Comparison of ENCODE assay signal across 1 cellular context in genomic region chr19:38224014-38224862, GRCh38.
TF ChIP-seq lines count a peak whose summit lies in the region.

Gene DPF1, minus strand, starts transcription at chr19:38224222. Its CDS starts 80 bp downstream, at chr19:38224142.

TF ChIP-seq in H1, 55 proteins besides CTCF, POLR2A, EP300 and RAD21:
- TF ChIP-seq, protein P1, sequence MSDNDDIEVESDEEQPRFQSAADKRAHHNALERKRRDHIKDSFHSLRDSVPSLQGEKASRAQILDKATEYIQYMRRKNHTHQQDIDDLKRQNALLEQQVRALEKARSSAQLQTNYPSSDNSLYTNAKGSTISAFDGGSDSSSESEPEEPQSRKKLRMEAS (IDR thresholded peaks at IDR 0.05), result peak; percentile 37; the same call in 1 of the 2 replicates
- peak; percentile 51 for TF ChIP-seq KDM4A (IDR thresholded peaks at IDR 0.05; ENCODE audit: low read depth, low read length, severe bottlenecking)
- TF ChIP-seq SIX5 (IDR thresholded peaks at IDR 0.05; ENCODE audit: low read depth, low read length), result peak; percentile 64; the same call in 1 of the 2 replicates
- TF ChIP-seq YY1 (IDR thresholded peaks at IDR 0.05; ENCODE audit: low read depth, low read length), result peak; percentile 85
- TF ChIP-seq TBP (IDR thresholded peaks at IDR 0.05; ENCODE audit: low read depth, low read length), result peak; percentile 13; the same call in 1 of the 2 replicates
- TF ChIP-seq SAP30 (IDR thresholded peaks at IDR 0.05; ENCODE audit: insufficient read depth, insufficient replicate concordance, low read length), result no peak
- no peak for TF ChIP-seq POLR2AphosphoS5 (IDR thresholded peaks at IDR 0.05; ENCODE audit: low read depth, low read length)
- TF ChIP-seq, protein P2, sequence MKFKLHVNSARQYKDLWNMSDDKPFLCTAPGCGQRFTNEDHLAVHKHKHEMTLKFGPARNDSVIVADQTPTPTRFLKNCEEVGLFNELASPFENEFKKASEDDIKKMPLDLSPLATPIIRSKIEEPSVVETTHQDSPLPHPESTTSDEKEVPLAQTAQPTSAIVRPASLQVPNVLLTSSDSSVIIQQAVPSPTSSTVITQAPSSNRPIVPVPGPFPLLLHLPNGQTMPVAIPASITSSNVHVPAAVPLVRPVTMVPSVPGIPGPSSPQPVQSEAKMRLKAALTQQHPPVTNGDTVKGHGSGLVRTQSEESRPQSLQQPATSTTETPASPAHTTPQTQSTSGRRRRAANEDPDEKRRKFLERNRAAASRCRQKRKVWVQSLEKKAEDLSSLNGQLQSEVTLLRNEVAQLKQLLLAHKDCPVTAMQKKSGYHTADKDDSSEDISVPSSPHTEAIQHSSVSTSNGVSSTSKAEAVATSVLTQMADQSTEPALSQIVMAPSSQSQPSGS (IDR thresholded peaks at IDR 0.05; ENCODE audit: low read length), result no peak
- TF ChIP-seq KDM5A (IDR thresholded peaks at IDR 0.05; ENCODE audit: low read length), result no peak
- no peak for TF ChIP-seq TEAD4 (IDR thresholded peaks at IDR 0.05; ENCODE audit: low read depth, low read length)
- no peak for TF ChIP-seq KDM1A (IDR thresholded peaks at IDR 0.05; ENCODE audit: borderline replicate concordance, low read length)
- peak; percentile 87 for TF ChIP-seq BACH1 (IDR thresholded peaks at IDR 0.05; ENCODE audit: low read length)
- no peak for TF ChIP-seq GTF2F1 (IDR thresholded peaks at IDR 0.05; ENCODE audit: borderline replicate concordance, low read depth, low read length)
- peak; percentile 74 for TF ChIP-seq USF2 (IDR thresholded peaks at IDR 0.05; ENCODE audit: low read length)
- TF ChIP-seq SP2 (IDR thresholded peaks at IDR 0.05; ENCODE audit: low read length), result no peak
- TF ChIP-seq SP1 (IDR thresholded peaks at IDR 0.05; ENCODE audit: low read depth, low read length), result peak; percentile 88; the same call in 1 of the 2 replicates
- no peak for TF ChIP-seq RNF2 (IDR thresholded peaks at IDR 0.05; ENCODE audit: borderline replicate concordance, low read depth, low read length, missing control alignments, poor library complexity, severe bottlenecking)
- TF ChIP-seq TAF7 (optimal IDR thresholded peaks at IDR 0.05; ENCODE audit: borderline replicate concordance, low read depth, low read length), result peak; percentile 51
- TF ChIP-seq CREB1 (IDR thresholded peaks at IDR 0.05), result peak; percentile 53; the same call in 1 of the 2 replicates
- TF ChIP-seq CBX8 (IDR thresholded peaks at IDR 0.05; ENCODE audit: borderline replicate concordance, low read depth, low read length), result no peak
- TF ChIP-seq FOSL1 (IDR thresholded peaks at IDR 0.05; ENCODE audit: insufficient read depth, low read depth, low read length), result no peak
- 0 out of 2 replicates have a peak, but pooled peaks have one; percentile 37 for TF ChIP-seq ATF3 (IDR thresholded peaks at IDR 0.05; ENCODE audit: insufficient read depth, low read depth, low read length)
- no peak for TF ChIP-seq CEBPB (IDR thresholded peaks at IDR 0.05; ENCODE audit: low read depth, low read length)
- 0 out of 2 replicates have a peak, but pooled peaks have one; percentile 30 for TF ChIP-seq PHF8 (conservative IDR thresholded peaks at IDR 0.05; ENCODE audit: low read depth, low read length)
- no peak for TF ChIP-seq BRCA1 (IDR thresholded peaks at IDR 0.05; ENCODE audit: low read depth, low read length)
- peak; percentile 20 to 64; a peak in 2 of 4 replicates for TF ChIP-seq SIN3A (conservative IDR thresholded peaks at IDR 0.05 in 1 of 2, IDR thresholded peaks at IDR 0.05 in 1 of 2; ENCODE audit: low read depth in 1 of 2, low read length in 2 of 2)
- TF ChIP-seq SUZ12 (IDR thresholded peaks at IDR 0.05; ENCODE audit: low read length), result 0 out of 2 replicates have a peak, but pooled peaks have one; percentile 25
- no peak for TF ChIP-seq JUND (IDR thresholded peaks at IDR 0.05; ENCODE audit: low read length)
- TF ChIP-seq RBBP5 (IDR thresholded peaks at IDR 0.05; ENCODE audit: borderline replicate concordance, low read depth, low read length), result peak; percentile 61; the same call in 1 of the 2 replicates
- 0 out of 2 replicates have a peak, but pooled peaks have one; percentile 22 for TF ChIP-seq EGR1 (IDR thresholded peaks at IDR 0.05; ENCODE audit: borderline replicate concordance, low read depth, low read length)
- TF ChIP-seq HDAC2 (IDR thresholded peaks at IDR 0.05; ENCODE audit: borderline replicate concordance in 1 of 2, low read depth in 2 of 2, low read length in 2 of 2), result peak; percentile 70 to 83; a peak in 2 of 4 replicates
